8 cellular contexts compared by ENCODE assay signal in the genomic region with DNA sequence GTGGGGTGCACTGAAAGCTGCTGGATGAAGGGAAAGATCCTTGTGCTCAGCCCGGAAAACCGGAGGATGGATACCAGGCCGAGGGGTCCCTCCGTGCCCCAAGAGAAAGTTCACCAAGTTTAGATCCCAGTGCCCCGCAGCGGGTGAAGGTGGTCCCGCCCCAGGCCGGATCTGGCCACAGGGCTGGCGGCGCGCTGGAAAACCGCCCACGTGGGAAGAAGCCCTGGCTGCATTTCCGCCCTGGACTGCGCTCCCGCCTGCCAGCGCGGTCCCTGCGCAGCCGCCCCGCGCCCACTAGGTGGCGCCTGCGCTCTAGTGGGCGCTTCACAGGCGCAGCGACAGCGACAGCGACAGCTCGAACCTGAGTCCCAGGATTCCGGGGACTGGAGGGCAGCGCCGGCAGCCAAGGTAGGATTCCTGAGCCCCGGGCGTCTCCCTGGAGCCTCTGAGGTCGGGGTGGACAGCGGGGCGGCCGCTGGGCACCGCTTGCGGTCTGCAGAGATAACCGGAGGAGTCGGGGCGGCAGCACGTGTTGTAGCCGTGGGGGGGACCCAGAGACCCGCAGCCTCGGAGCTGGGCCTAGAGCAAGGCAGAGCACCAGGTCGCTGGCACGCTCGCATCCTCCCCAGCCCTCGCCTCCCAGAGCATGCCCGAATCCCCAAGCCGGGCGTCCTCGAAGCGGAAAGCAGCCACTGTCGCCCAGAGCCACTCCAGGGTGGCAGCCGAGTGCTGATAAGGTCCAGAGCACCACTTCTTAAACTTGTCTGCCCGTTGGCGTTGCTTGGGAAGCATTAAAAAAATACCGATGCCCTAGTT. TPM values are rescaled to one million over a fixed set of nuclear protein-coding genes. Genes with fewer than 3 reads are reported as not detected.
DNase-seq lines count a peak whose midpoint lies in the region; ATAC-seq, FAIRE-seq and TF ChIP-seq lines count a peak whose summit lies in the region.

TSS of gene CHD9 (plus strand) at position 322 of the 816 bp plus-strand sequence. CDS start 101,099 bp downstream, outside the sequence.

- ATAC-seq in GM19351 (IDR thresholded peaks at IDR 0.05; ENCODE audit: unreplicated experiment) = peak; percentile 74
- peak; percentile 68 for ATAC-seq in HG03521 (IDR thresholded peaks at IDR 0.05; ENCODE audit: unreplicated experiment)
- ATAC-seq in HepG2 = peak; percentile 87

- in situ Hi-C loops in HepG2 (cut with HindIII; ENCODE audit: extremely low pct_ligation_motif_present, low pct_unique_long_range_greater_than_20kb) = loop anchor here (10.0 kb wide), 4 partner anchors 70 to 380 kb away; partner anchors contain the start of gene RBL2

- DNase-seq in NCI-H69 (lab: John Stamatoyannopoulos, UW) (peak; percentile 88), HepG2 (ENCODE audit: low spot score) (peak; percentile 90)
- peak; percentile 57 to 64 for DNase-seq in activated CD4-positive, alpha-beta T cell treated with anti-CD3 and anti-CD28 coated beads, Interleukin-2, amount 50 U/mL, for 24 hours (ENCODE audit: low read depth in 1 of 2, low spot score in 1 of 2)
- DNase-seq in stimulated activated CD4-positive, alpha-beta T cell treated with anti-CD3 and anti-CD28 coated beads, Interleukin-4, amount 100 ng/mL, for 1 hour = peak; percentile 71

- no peaks in the 10 kb centered on the region for H3K27me3 Mint-ChIP-seq in dendritic cell treated with granulocyte-macrophage colony-stimulating factor and Interleukin-4, amounts not matched to agents 40 ng/mL and 50 ng/mL, for 4 days

- H3K4me3 Mint-ChIP-seq in dendritic cell treated with granulocyte-macrophage colony-stimulating factor and Interleukin-4, amounts not matched to agents 40 ng/mL and 50 ng/mL, for 4 days = peak within 1 kb of the TSS; percentile 95

- peak within 1 kb of the TSS; percentile 93 for H3K4me2 ChIP-seq in HepG2 (ENCODE audit: low read depth, low read length)

- H3K27ac ChIP-seq in C4-2B (peak within 1 kb of the TSS; percentile 89), HepG2 (ENCODE audit: extremely low read length, insufficient read depth, low read length) (peak within 1 kb of the TSS; percentile 85)

- CTCF ChIA-PET in HepG2 (lab: Yijun Ruan, JAX; ENCODE audit: low intra/inter-chr PET ratio, low total read pairs) = interaction anchor here (1.0 to 2.2 kb wide), 5 partner anchors 75 to 153 kb away, joined by 3 to 23 read pairs (median 8); no protein-coding TSS in a partner anchor

- peak within 1 kb of the TSS; percentile 78 for H2AFZ ChIP-seq in HepG2 (ENCODE audit: low read length)

- BruUV-seq in HepG2 (replicated peaks; lab: Mats Ljungman, UMichigan) = no TSS peak

- POLR2A ChIA-PET in HepG2 (lab: Yijun Ruan, JAX) = interaction anchor here (0.9 to 5.5 kb wide), 10 partner anchors 12 to 562 kb away, joined by 3 to 26 read pairs (median 3); partner anchors contain the start of gene AKTIP

- H3K79me2 ChIP-seq in HepG2 (ENCODE audit: insufficient read depth, low read length) = peaks cover 42% of the 10 kb centered on the region

- H3K36me3 Mint-ChIP-seq in dendritic cell treated with granulocyte-macrophage colony-stimulating factor and Interleukin-4, amounts not matched to agents 40 ng/mL and 50 ng/mL, for 4 days (ENCODE audit: low read depth) = peaks cover 24% of the 10 kb centered on the region

- TF ChIP-seq CTCF in C4-2B (conservative IDR thresholded peaks at IDR 0.05) (peak; percentile 98), HepG2 (CRISPR knock-in tag; IDR thresholded peaks at IDR 0.05) (peak; percentile 100)

- H3K36me3 ChIP-seq in HepG2 (replicated peaks in 1 of 2; ENCODE audit: control insufficient read depth in 1 of 2, insufficient read depth in 2 of 2, low read length in 2 of 2) = no peaks in the 10 kb centered on the region

- WGBS in HepG2 (ENCODE audit: low lambda C conversion rate) = under 1% methylated on average over 28 of the region's 62 CpGs

- H3K27me3 ChIP-seq in HepG2 (ENCODE audit: control insufficient read depth in 1 of 2, insufficient read depth in 2 of 2, low read length in 2 of 2) = no peaks in the 10 kb centered on the region; a peak in 1 of 5 replicates

- TF ChIP-seq EP300 in HepG2 (IDR thresholded peaks at IDR 0.05; ENCODE audit: low read depth in 2 of 2, low read length in 2 of 2) (peak in 1 of 2 experiments; percentile 33; a peak in 1 of 4 replicates), HepG2 (CRISPR knock-in tag; IDR thresholded peaks at IDR 0.05; ENCODE audit: borderline replicate concordance) (peak; percentile 10; the same call in 1 of the 2 replicates)

- TF ChIP-seq POLR2A in HepG2 (IDR thresholded peaks at IDR 0.05; ENCODE audit: insufficient read depth in 1 of 2, low read depth in 2 of 2, low read length in 2 of 2) = peak; percentile 64 to 70

- peak; percentile 100 for TF ChIP-seq RAD21 in HepG2 (CRISPR knock-in tag; IDR thresholded peaks at IDR 0.05)

- no peaks in the 10 kb centered on the region for H3K9me3 Mint-ChIP-seq in dendritic cell treated with granulocyte-macrophage colony-stimulating factor and Interleukin-4, amounts not matched to agents 40 ng/mL and 50 ng/mL, for 4 days

- H3K9me3 ChIP-seq in HepG2 (ENCODE audit: low read length) = no peaks in the 10 kb centered on the region

- no peak for FAIRE-seq in HepG2 (lab: Jason Lieb, UNC)

- peaks cover 52% of the 10 kb centered on the region for H3K4me1 Mint-ChIP-seq in dendritic cell treated with granulocyte-macrophage colony-stimulating factor and Interleukin-4, amounts not matched to agents 40 ng/mL and 50 ng/mL, for 4 days (ENCODE audit: low read depth)

- H4K20me1 ChIP-seq in HepG2 (ENCODE audit: insufficient read depth, low read length) = no peaks in the 10 kb centered on the region

- peak within 1 kb of the TSS; percentile 92 for H3K27ac Mint-ChIP-seq in dendritic cell treated with granulocyte-macrophage colony-stimulating factor and Interleukin-4, amounts not matched to agents 40 ng/mL and 50 ng/mL, for 4 days

- peaks cover 74% of the 10 kb centered on the region for H3K4me1 ChIP-seq in HepG2 (ENCODE audit: insufficient read depth, low read length)

- peak within 1 kb of the TSS; percentile 73 to 88 (median 76) for H3K4me3 ChIP-seq in HepG2 (replicated peaks in 1 of 3; ENCODE audit: insufficient read depth in 1 of 3, low read depth in 2 of 3, low read length in 3 of 3)

- peak within 1 kb of the TSS; percentile 82 for H3K9ac ChIP-seq in HepG2 (ENCODE audit: insufficient read depth, low read depth, low read length)

- intact Hi-C loops in dendritic cell treated with granulocyte-macrophage colony-stimulating factor and Interleukin-4, amounts not matched to agents 40 ng/mL and 50 ng/mL, for 4 days (cut with micrococcal nuclease) = loop anchor here (1.0 to 2.0 kb wide), 4 partner anchors 36 to 152 kb away; no protein-coding TSS in a partner anchor
- intact Hi-C loops in HepG2 (cut with micrococcal nuclease; ENCODE audit: unreplicated experiment) = loop anchor here (1.0 to 10.0 kb wide), 7 partner anchors 44 to 460 kb away; no protein-coding TSS in a partner anchor

TF ChIP-seq in HepG2, 621 proteins besides CTCF, POLR2A, EP300 and RAD21 (continues in another document):
- TF ChIP-seq ZNF577 (CRISPR knock-in tag; IDR thresholded peaks at IDR 0.05; ENCODE audit: borderline replicate concordance, low read depth) (no peak), MEIS2 (CRISPR knock-in tag; IDR thresholded peaks at IDR 0.05) (peak; percentile 87), FOSL2 (CRISPR knock-in tag; IDR thresholded peaks at IDR 0.05) (peak; percentile 73), ZBTB7A (CRISPR knock-in tag; IDR thresholded peaks at IDR 0.05) (peak; percentile 77; the same call in 1 of the 2 replicates), TMF1 (CRISPR knock-in tag; IDR thresholded peaks at IDR 0.05; ENCODE audit: low read depth) (peak; percentile 69; the same call in 1 of the 2 replicates)

RNA-seq across cellular contexts. Expression of gene CHD9, which starts in this region (rescaled TPM):
- total RNA-seq in HepG2 (2016; rRNA removed; fragmentation: Illumina TruSeq; extraction: Trizol) = 27.7 and 31.0 TPM in 2 replicates
- total RNA-seq in HepG2 (2016; cell fraction: cytosol; rRNA removed; fragmentation: Illumina TruSeq; extraction: Trizol; ENCODE audit: low read depth) = 27.5 and 34.1 TPM in 2 replicates
- 24.3 and 27.8 TPM in 2 replicates for total RNA-seq in HepG2 (2016; cell fraction: insoluble cytoplasmic fraction; rRNA removed; fragmentation: Illumina TruSeq; extraction: Trizol)
- 36.3 and 42.8 TPM in 2 replicates for total RNA-seq in HepG2 (2016; cell fraction: membrane; rRNA removed; fragmentation: Illumina TruSeq; extraction: Trizol)
- 59.7 and 62.9 TPM in 2 replicates for total RNA-seq in HepG2 (2016; cell fraction: nucleus; rRNA removed; fragmentation: Illumina TruSeq; extraction: Trizol)
- 15.6 and 23.4 TPM in 2 replicates for polyA plus RNA-seq in HepG2 (2011; rRNA removed)
- 4.6 and 8.3 TPM in 2 replicates for polyA plus RNA-seq in HepG2 (2011; cell fraction: cytosol; rRNA removed)
- polyA plus RNA-seq in HepG2 (2011; cell fraction: nucleus; rRNA removed) = 14.2 and 15.9 TPM in 2 replicates
- 12.6 and 14.0 TPM in 2 replicates for polyA plus RNA-seq in HepG2 (2012)
- 3.8 and 4.6 TPM in 2 replicates for polyA plus RNA-seq in HepG2 (2016; cell fraction: cytosol; fragmentation: Illumina TruSeq; extraction: Trizol; ENCODE audit: low read depth)
- polyA plus RNA-seq in HepG2 (2016; cell fraction: insoluble cytoplasmic fraction; fragmentation: Illumina TruSeq; extraction: Trizol; ENCODE audit: low read depth) = 13.8 and 14.0 TPM in 2 replicates
- 4.5 and 4.8 TPM in 2 replicates for polyA plus RNA-seq in HepG2 (2016; cell fraction: membrane; fragmentation: Illumina TruSeq; extraction: Trizol; ENCODE audit: low read depth)
- polyA plus RNA-seq in HepG2 (2016; cell fraction: nucleus; fragmentation: Illumina TruSeq; extraction: Trizol; ENCODE audit: insufficient read depth, low read depth) = 28.9 and 31.3 TPM in 2 replicates
- polyA minus RNA-seq in HepG2 (2011; rRNA and poly(A)+ RNA removed; ENCODE audit: low replicate concordance) = 41.1 and 58.0 TPM in 2 replicates
- polyA minus RNA-seq in HepG2 (2011; cell fraction: cytosol; rRNA and poly(A)+ RNA removed) = 25.3 and 26.6 TPM in 2 replicates
- 164 and 186 TPM in 2 replicates for polyA minus RNA-seq in HepG2 (2011; cell fraction: nucleus; rRNA and poly(A)+ RNA removed)

Comparison
In these comparisons a context has a peak if more than half of its experiments do, and no peak if none do; other contexts are left out.
1. Peak in every context shown above with its lines: DNase-seq, ATAC-seq, H3K4me3 ChIP-seq and H3K27ac ChIP-seq.